7 cellular contexts compared by ENCODE assay signal in the genomic region with DNA sequence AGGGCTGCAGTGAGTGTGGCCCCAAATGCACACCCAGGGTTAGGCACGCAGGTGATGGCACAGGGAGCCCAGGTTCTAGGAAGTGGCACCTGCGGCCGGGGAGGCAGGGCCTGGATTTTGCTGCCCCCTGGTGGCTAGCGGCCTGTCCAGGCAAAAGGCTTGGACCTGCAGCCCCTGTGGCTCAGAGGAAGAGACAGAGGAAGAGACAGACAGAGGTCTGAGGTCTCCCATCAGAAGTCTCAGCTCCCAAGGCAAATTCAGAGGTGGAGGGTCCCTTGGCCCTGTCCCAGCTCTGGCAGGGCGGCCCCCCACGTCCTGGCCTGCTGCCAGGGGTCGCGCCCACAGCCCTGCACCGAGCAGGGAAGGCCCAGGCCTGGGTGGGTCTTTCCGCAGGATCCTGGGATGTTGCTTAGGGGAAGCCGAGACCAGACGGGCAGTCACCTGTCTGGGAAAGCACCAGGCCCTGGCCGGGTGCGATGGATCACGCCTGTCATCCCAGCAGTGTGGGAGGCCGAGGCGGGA. TPM values are rescaled to one million over a fixed set of nuclear protein-coding genes. Genes with fewer than 3 reads are reported as not detected.
DNase-seq lines count a peak whose midpoint lies in the region; ATAC-seq, FAIRE-seq and TF ChIP-seq lines count a peak whose summit lies in the region.

No MANE protein-coding gene starts in this region.

- H3F3A ChIP-seq in OCI-LY1 (ENCODE audit: insufficient read depth, low read length), result no peaks in the 10 kb centered on the region

- no peak for TF ChIP-seq POLR2A in GM12892 (IDR thresholded peaks at IDR 0.05; ENCODE audit: low read depth, low read length)

- ATAC-seq in HG03432 (IDR thresholded peaks at IDR 0.05; ENCODE audit: unreplicated experiment), result peak; percentile 16
- peak; percentile 20 to 33 for ATAC-seq in activated T-cell treated with anti-CD3 and anti-CD28 coated beads, Interleukin-2, amount 50 U/mL, for 4 hours
- peak; percentile 60 for ATAC-seq in stimulated activated effector memory CD8-positive, alpha-beta T cell treated with anti-CD3 and anti-CD28 coated beads, Interleukin-12 subunit alpha, Interleukin-12 subunit beta, amount 100 ng/mL, for 72 hours

- H3K27ac ChIP-seq in OCI-LY1 (ENCODE audit: low read depth, low read length, poor library complexity, severe bottlenecking), result peak overlapping the region; percentile 89
- peak overlapping the region; percentile 96 to 99 for H3K27ac ChIP-seq in esophagus (ENCODE audit: low read depth in 2 of 2, low read length in 1 of 2)
- H3K27ac ChIP-seq in muscle layer of duodenum (ENCODE audit: low read length), result peak overlapping the region; percentile 83

- H3K9me3 Mint-ChIP-seq in activated T-cell treated with anti-CD3 and anti-CD28 coated beads, Interleukin-2, amount 50 U/mL, for 4 hours, result no peaks in the 10 kb centered on the region
- H3K9me3 Mint-ChIP-seq in stimulated activated effector memory CD8-positive, alpha-beta T cell treated with anti-CD3 and anti-CD28 coated beads, Interleukin-12 subunit alpha, Interleukin-12 subunit beta, amount 100 ng/mL, for 72 hours, result no peaks in the 10 kb centered on the region

- H3K4me2 ChIP-seq in OCI-LY1 (ENCODE audit: low read length), result peak overlapping the region; percentile 77

- H3K27me3 ChIP-seq in OCI-LY1 (ENCODE audit: insufficient read depth, low read length) (no peaks in the 10 kb centered on the region), esophagus (ENCODE audit: control insufficient read depth in 1 of 2, insufficient read depth in 2 of 2, low read length in 2 of 2) (no peaks in the 10 kb centered on the region), muscle layer of duodenum (ENCODE audit: low read depth, low read length) (no peaks in the 10 kb centered on the region)

- peak; percentile 79 for DNase-seq in GM12892 (ENCODE audit: insufficient read length)
- peak; percentile 84 for DNase-seq in activated T-cell treated with anti-CD3 and anti-CD28 coated beads, Interleukin-2, amount 50 U/mL, for 4 hours
- DNase-seq in stimulated activated effector memory CD8-positive, alpha-beta T cell treated with anti-CD3 and anti-CD28 coated beads, Interleukin-12 subunit alpha, Interleukin-12 subunit beta, amount 100 ng/mL, for 72 hours (ENCODE audit: low spot score in 2 of 2), result peak; percentile 85 to 93

- H3K79me2 ChIP-seq in OCI-LY1 (ENCODE audit: insufficient read depth, low read length), result no peaks in the 10 kb centered on the region

- H3K27ac Mint-ChIP-seq in stimulated activated effector memory CD8-positive, alpha-beta T cell treated with anti-CD3 and anti-CD28 coated beads, Interleukin-12 subunit alpha, Interleukin-12 subunit beta, amount 100 ng/mL, for 72 hours, result peak overlapping the region; percentile 89

- H4K20me1 ChIP-seq in OCI-LY1 (ENCODE audit: insufficient read depth, low read length), result no peaks in the 10 kb centered on the region

- H3K36me3 Mint-ChIP-seq in activated T-cell treated with anti-CD3 and anti-CD28 coated beads, Interleukin-2, amount 50 U/mL, for 4 hours (ENCODE audit: insufficient read depth), result no peaks in the 10 kb centered on the region
- peaks cover 32% of the 10 kb centered on the region for H3K36me3 Mint-ChIP-seq in stimulated activated effector memory CD8-positive, alpha-beta T cell treated with anti-CD3 and anti-CD28 coated beads, Interleukin-12 subunit alpha, Interleukin-12 subunit beta, amount 100 ng/mL, for 72 hours

- H3K4me3 ChIP-seq in OCI-LY1 (ENCODE audit: low read depth, low read length, poor library complexity, severe bottlenecking) (peak overlapping the region; percentile 67), esophagus (ENCODE audit: low read depth in 1 of 2, low read length in 2 of 2) (peak overlapping the region; percentile 3 to 50), muscle layer of duodenum (ENCODE audit: low read depth in 1 of 2, low read length in 2 of 2) (peak overlapping the region; percentile 42 to 65)

- H3K9me3 ChIP-seq in OCI-LY1 (ENCODE audit: low read length) (no peaks in the 10 kb centered on the region), esophagus (ENCODE audit: control insufficient read depth in 2 of 2, insufficient read depth in 1 of 2, low read depth in 1 of 2, low read length in 1 of 2) (no peaks in the 10 kb centered on the region), muscle layer of duodenum (ENCODE audit: control insufficient read depth in 1 of 2, low read length in 2 of 2) (no peaks in the 10 kb centered on the region)

- peak overlapping the region; percentile 85 for H3K4me3 Mint-ChIP-seq in activated T-cell treated with anti-CD3 and anti-CD28 coated beads, Interleukin-2, amount 50 U/mL, for 4 hours
- peak overlapping the region; percentile 88 for H3K4me3 Mint-ChIP-seq in stimulated activated effector memory CD8-positive, alpha-beta T cell treated with anti-CD3 and anti-CD28 coated beads, Interleukin-12 subunit alpha, Interleukin-12 subunit beta, amount 100 ng/mL, for 72 hours

- peak; percentile 90 for TF ChIP-seq CTCF in OCI-LY1 (IDR thresholded peaks at IDR 0.05; ENCODE audit: low read length)

- H3K4me1 Mint-ChIP-seq in activated T-cell treated with anti-CD3 and anti-CD28 coated beads, Interleukin-2, amount 50 U/mL, for 4 hours (ENCODE audit: low read depth), result peaks cover 30% of the 10 kb centered on the region
- peaks cover 19% of the 10 kb centered on the region for H3K4me1 Mint-ChIP-seq in stimulated activated effector memory CD8-positive, alpha-beta T cell treated with anti-CD3 and anti-CD28 coated beads, Interleukin-12 subunit alpha, Interleukin-12 subunit beta, amount 100 ng/mL, for 72 hours

- no peaks in the 10 kb centered on the region for H3K36me3 ChIP-seq in OCI-LY1 (ENCODE audit: insufficient read depth, low read length)
- H3K36me3 ChIP-seq in esophagus (ENCODE audit: control insufficient read depth in 2 of 2, insufficient read depth in 2 of 2, low read length in 1 of 2), result no peaks in the 10 kb centered on the region
- no peaks in the 10 kb centered on the region for H3K36me3 ChIP-seq in muscle layer of duodenum (ENCODE audit: control insufficient read depth in 1 of 2, insufficient read depth in 2 of 2, low read length in 2 of 2)

- peak overlapping the region; percentile 60 for H3K9ac ChIP-seq in OCI-LY1 (ENCODE audit: low read length)

- no peak for FAIRE-seq in GM12892 (lab: Jason Lieb, UNC)

- H3K27me3 Mint-ChIP-seq in activated T-cell treated with anti-CD3 and anti-CD28 coated beads, Interleukin-2, amount 50 U/mL, for 4 hours (ENCODE audit: low read depth), result no peaks in the 10 kb centered on the region

- peaks cover 34% of the 10 kb centered on the region for H3K4me1 ChIP-seq in OCI-LY1 (ENCODE audit: insufficient read depth, low read length, severe bottlenecking)
- peaks cover 4 to 29% of the 10 kb centered on the region in 2 donors for H3K4me1 ChIP-seq in esophagus (ENCODE audit: control insufficient read depth in 2 of 2, insufficient read depth in 2 of 2, low read length in 1 of 2)
- peaks cover 8 to 57% of the 10 kb centered on the region in 2 donors for H3K4me1 ChIP-seq in muscle layer of duodenum (ENCODE audit: control insufficient read depth in 1 of 2, insufficient read depth in 2 of 2, low read length in 2 of 2)

- H3K9me2 ChIP-seq in OCI-LY1 (ENCODE audit: low read depth, low read length), result no peaks in the 10 kb centered on the region

- WGBS in esophagus, 2 donors, result 7% methylated on average over 17 of the region's 17 CpGs

- H2AFZ ChIP-seq in OCI-LY1 (ENCODE audit: low read length), result no peak overlapping the region

RNA-seq across cellular contexts. Expression of a gene that starts 8.0 kb away (rescaled TPM):
- polyA plus RNA-seq in GM12892 (2012; ENCODE audit: missing spikeins), result 117 TPM
- total RNA-seq in activated T-cell treated with anti-CD3 and anti-CD28 coated beads, Interleukin-2, amount 50 U/mL, for 4 hours, result 100 to 1,000 TPM in 2 of 3 donors, 10 to 100 TPM in 1; 99.3 to 164 (median 114) TPM
- 10 to 100 TPM; 34.1 to 57.5 TPM for polyA plus RNA-seq in esophagus

RNA-seq across cellular contexts. Expression of a gene that starts 18.1 kb away (rescaled TPM):
- polyA plus RNA-seq in GM12892 (2012; ENCODE audit: missing spikeins), result not detected
- total RNA-seq in activated T-cell treated with anti-CD3 and anti-CD28 coated beads, Interleukin-2, amount 50 U/mL, for 4 hours, result not detected
- polyA plus RNA-seq in esophagus, result 1 to 10 TPM in 1 of 2 donors, under 1 TPM in 1; 0.71 to 1.5 TPM

RNA-seq across cellular contexts. Expression of a gene that starts 21.7 kb away (rescaled TPM):
- polyA plus RNA-seq in GM12892 (2012; ENCODE audit: missing spikeins), result 12.0 TPM
- 10 to 100 TPM; 38.4 to 40.5 (median 40.0) TPM for total RNA-seq in activated T-cell treated with anti-CD3 and anti-CD28 coated beads, Interleukin-2, amount 50 U/mL, for 4 hours
- polyA plus RNA-seq in esophagus, result 10 to 100 TPM; 10.1 to 15.4 TPM

RNA-seq across cellular contexts. Expression of a gene that starts 38.4 kb away (rescaled TPM):
- polyA plus RNA-seq in GM12892 (2012; ENCODE audit: missing spikeins), result 5.8 TPM
- 10 to 100 TPM; 33.8 to 42.3 (median 40.8) TPM for total RNA-seq in activated T-cell treated with anti-CD3 and anti-CD28 coated beads, Interleukin-2, amount 50 U/mL, for 4 hours
- 10 to 100 TPM; 12.2 to 16.3 TPM for polyA plus RNA-seq in esophagus

Comparison
In these comparisons a context has a peak if more than half of its experiments do, and no peak if none do; other contexts are left out.
1. Peak in every context shown above with its lines: DNase-seq, ATAC-seq, H3K4me3 ChIP-seq and H3K27ac ChIP-seq.